In genomic region chr2:230224458-230224857, GRCh38 we compare ENCODE assay signal across 1 cellular context.
TF ChIP-seq lines count a peak whose summit lies in the region.

No MANE protein-coding gene starts in this region.

TF ChIP-seq in WTC11, 78 proteins besides CTCF, POLR2A, EP300 and RAD21 (continued from another document):
- TF ChIP-seq ZNF512 (CRISPR knock-in tag; IDR thresholded peaks at IDR 0.05; ENCODE audit: borderline replicate concordance) = no peak
- no peak for TF ChIP-seq ZMAT4 (CRISPR knock-in tag; IDR thresholded peaks at IDR 0.05)
- no peak for TF ChIP-seq FOXP1 (CRISPR knock-in tag; IDR thresholded peaks at IDR 0.05; ENCODE audit: borderline replicate concordance)
- TF ChIP-seq ZNF317 (CRISPR knock-in tag; IDR thresholded peaks at IDR 0.05; ENCODE audit: borderline replicate concordance, low read depth) = no peak
- no peak for TF ChIP-seq MAX (CRISPR knock-in tag; IDR thresholded peaks at IDR 0.05)
- TF ChIP-seq, protein P1, sequence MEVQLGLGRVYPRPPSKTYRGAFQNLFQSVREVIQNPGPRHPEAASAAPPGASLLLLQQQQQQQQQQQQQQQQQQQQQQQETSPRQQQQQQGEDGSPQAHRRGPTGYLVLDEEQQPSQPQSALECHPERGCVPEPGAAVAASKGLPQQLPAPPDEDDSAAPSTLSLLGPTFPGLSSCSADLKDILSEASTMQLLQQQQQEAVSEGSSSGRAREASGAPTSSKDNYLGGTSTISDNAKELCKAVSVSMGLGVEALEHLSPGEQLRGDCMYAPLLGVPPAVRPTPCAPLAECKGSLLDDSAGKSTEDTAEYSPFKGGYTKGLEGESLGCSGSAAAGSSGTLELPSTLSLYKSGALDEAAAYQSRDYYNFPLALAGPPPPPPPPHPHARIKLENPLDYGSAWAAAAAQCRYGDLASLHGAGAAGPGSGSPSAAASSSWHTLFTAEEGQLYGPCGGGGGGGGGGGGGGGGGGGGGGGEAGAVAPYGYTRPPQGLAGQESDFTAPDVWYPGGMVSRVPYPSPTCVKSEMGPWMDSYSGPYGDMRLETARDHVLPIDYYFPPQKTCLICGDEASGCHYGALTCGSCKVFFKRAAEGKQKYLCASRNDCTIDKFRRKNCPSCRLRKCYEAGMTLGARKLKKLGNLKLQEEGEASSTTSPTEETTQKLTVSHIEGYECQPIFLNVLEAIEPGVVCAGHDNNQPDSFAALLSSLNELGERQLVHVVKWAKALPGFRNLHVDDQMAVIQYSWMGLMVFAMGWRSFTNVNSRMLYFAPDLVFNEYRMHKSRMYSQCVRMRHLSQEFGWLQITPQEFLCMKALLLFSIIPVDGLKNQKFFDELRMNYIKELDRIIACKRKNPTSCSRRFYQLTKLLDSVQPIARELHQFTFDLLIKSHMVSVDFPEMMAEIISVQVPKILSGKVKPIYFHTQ (CRISPR knock-in tag; IDR thresholded peaks at IDR 0.05) = no peak
- no peak for TF ChIP-seq RELA (CRISPR knock-in tag; IDR thresholded peaks at IDR 0.05; ENCODE audit: borderline replicate concordance)
- no peak for TF ChIP-seq GABPB1 (CRISPR knock-in tag; IDR thresholded peaks at IDR 0.05)
- TF ChIP-seq IRF1 (CRISPR knock-in tag; IDR thresholded peaks at IDR 0.05) = no peak
- TF ChIP-seq MYBL2 (CRISPR knock-in tag; IDR thresholded peaks at IDR 0.05) = no peak
- no peak for TF ChIP-seq TP53 (CRISPR knock-in tag; IDR thresholded peaks at IDR 0.05)
- TF ChIP-seq TEAD4 (CRISPR knock-in tag; IDR thresholded peaks at IDR 0.05) = no peak
- no peak for TF ChIP-seq E2F4 (CRISPR knock-in tag; IDR thresholded peaks at IDR 0.05; ENCODE audit: borderline replicate concordance, low read depth)
- TF ChIP-seq, protein P2, sequence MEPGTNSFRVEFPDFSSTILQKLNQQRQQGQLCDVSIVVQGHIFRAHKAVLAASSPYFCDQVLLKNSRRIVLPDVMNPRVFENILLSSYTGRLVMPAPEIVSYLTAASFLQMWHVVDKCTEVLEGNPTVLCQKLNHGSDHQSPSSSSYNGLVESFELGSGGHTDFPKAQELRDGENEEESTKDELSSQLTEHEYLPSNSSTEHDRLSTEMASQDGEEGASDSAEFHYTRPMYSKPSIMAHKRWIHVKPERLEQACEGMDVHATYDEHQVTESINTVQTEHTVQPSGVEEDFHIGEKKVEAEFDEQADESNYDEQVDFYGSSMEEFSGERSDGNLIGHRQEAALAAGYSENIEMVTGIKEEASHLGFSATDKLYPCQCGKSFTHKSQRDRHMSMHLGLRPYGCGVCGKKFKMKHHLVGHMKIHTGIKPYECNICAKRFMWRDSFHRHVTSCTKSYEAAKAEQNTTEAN (CRISPR knock-in tag; IDR thresholded peaks at IDR 0.05) = no peak
- TF ChIP-seq FOXJ3 (CRISPR knock-in tag; IDR thresholded peaks at IDR 0.05; ENCODE audit: borderline replicate concordance) = no peak
- TF ChIP-seq JUN (CRISPR knock-in tag; IDR thresholded peaks at IDR 0.05) = no peak
TF ChIP-seq in WTC11: peak in this region for 0.
